ENCODE assay signal across 17 cellular contexts in the genomic region with DNA sequence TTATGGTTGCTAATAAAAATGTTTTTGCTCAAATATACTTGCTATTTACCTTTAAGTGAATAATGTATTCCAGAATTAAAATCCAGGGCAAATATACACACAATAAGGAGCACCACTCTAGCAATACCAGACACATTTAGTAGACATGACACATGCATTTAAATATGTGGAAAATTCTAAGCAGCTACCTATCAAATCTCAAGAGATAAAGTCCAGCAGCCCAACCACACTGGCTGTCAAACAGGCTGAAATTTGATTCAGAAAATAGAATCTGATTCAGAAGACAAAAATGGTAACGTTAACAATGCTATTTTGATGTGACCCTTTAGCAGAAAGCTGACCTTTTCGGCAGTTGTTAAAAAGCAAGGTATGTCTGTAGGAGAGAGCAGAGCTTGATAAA. TPM values are rescaled to one million over a fixed set of nuclear protein-coding genes. Genes with fewer than 3 reads are reported as not detected.
DNase-seq lines count a peak whose midpoint lies in the region; ATAC-seq and TF ChIP-seq lines count a peak whose summit lies in the region.
"Had no signal": no experiment of that assay in that cellular context is flagged by ENCODE, and none has a peak within 500 bp of the region (broad histone marks: within the 10 kb centered on the region; RNA-seq: fewer than 3 reads in every experiment).

No MANE protein-coding gene starts in this region.

- H3K36me3 Mint-ChIP-seq in HFFc6 (ENCODE audit: low read depth) = no peaks in the 10 kb centered on the region; the same call in 1 of the 2 replicates
- H3K36me3 Mint-ChIP-seq: neural progenitor cell had no signal

- H3K27ac ChIP-seq in VCaP (peak overlapping the region; percentile 20; the same call in 1 of the 2 replicates), smooth muscle cell (ENCODE audit: low read depth) (peak overlapping the region; percentile 90)
- H3K27ac ChIP-seq: neural progenitor cell had no signal

- no peaks in the 10 kb centered on the region for H3K27me3 ChIP-seq in smooth muscle cell (ENCODE audit: low read depth)
- H3K27me3 ChIP-seq: neural progenitor cell had no signal

- no peaks in the 10 kb centered on the region for H3K36me3 ChIP-seq in smooth muscle cell (ENCODE audit: low read depth)
- H3K36me3 ChIP-seq: neural progenitor cell had no signal

- TF ChIP-seq CTCF in HFFc6 (IDR thresholded peaks at IDR 0.05) (no peak), VCaP (conservative IDR thresholded peaks at IDR 0.05) (no peak), smooth muscle cell (IDR thresholded peaks at IDR 0.05; ENCODE audit: borderline replicate concordance, insufficient read depth, poor library complexity, severe bottlenecking) (no peak)

- peak overlapping the region; percentile 43 for H3K4me3 Mint-ChIP-seq in HFFc6
- H3K4me3 Mint-ChIP-seq: neural progenitor cell had no signal

- intact Hi-C loops in left cardiac atrium (cut with DNase I) = no loop called here

- peaks cover 61% of the 10 kb centered on the region for H3K4me1 Mint-ChIP-seq in HFFc6 (ENCODE audit: low read depth)

- H2AFZ ChIP-seq in smooth muscle cell (ENCODE audit: low read depth) = peak overlapping the region; percentile 50
- H2AFZ ChIP-seq: neural progenitor cell had no signal

- peak overlapping the region; percentile 63 for H3K27ac Mint-ChIP-seq in HFFc6
- H3K27ac Mint-ChIP-seq: neural progenitor cell had no signal

- DNase-seq in HFFc6 (peak; percentile 72), left cardiac atrium (no peak), smooth muscle cell (lab: John Stamatoyannopoulos, UW; ENCODE audit: unreplicated experiment) (no peak), GOT3 (lab: John Stamatoyannopoulos, UW) (no peak), putamen (ENCODE audit: low spot score) (no peak)
- DNase-seq: central memory CD4-positive, alpha-beta T cell; kidney; NCI-H1048; NCI-H526 treated with DMSO at 0.1 percent for 48 hours; stimulated activated CD4-positive, alpha-beta T cell treated with anti-CD3 and anti-CD28 coated beads, Interleukin-1b, Interleukin-23, amount 100 ng/mL, for 48 hours; stimulated activated naive CD4-positive, alpha-beta T cell had no signal

- H3K9ac ChIP-seq in smooth muscle cell (ENCODE audit: low read depth) = no peak overlapping the region
- H3K9ac ChIP-seq: neural progenitor cell had no signal

- ATAC-seq in left cardiac atrium (peak; percentile 76 to 91), GM21529 (IDR thresholded peaks at IDR 0.05; ENCODE audit: unreplicated experiment) (no peak), HG02884 (IDR thresholded peaks at IDR 0.05; ENCODE audit: unreplicated experiment) (no peak)
- ATAC-seq: esophagus mucosa, GM12878 had no signal

- H3K79me2 ChIP-seq in smooth muscle cell (ENCODE audit: low read depth) = no peaks in the 10 kb centered on the region

- peak overlapping the region; percentile 45 for H3K4me2 ChIP-seq in smooth muscle cell
- H3K4me2 ChIP-seq: neural progenitor cell had no signal

- no peaks in the 10 kb centered on the region for H3K4me1 ChIP-seq in smooth muscle cell (ENCODE audit: low read depth)
- H3K4me1 ChIP-seq: neural progenitor cell had no signal

- WGBS in smooth muscle cell (ENCODE audit: low lambda C conversion rate) = 44% methylated on average over 2 of the region's 2 CpGs

- no peak overlapping the region for H3K4me3 ChIP-seq in smooth muscle cell
- H3K4me3 ChIP-seq: GM12878, neural progenitor cell had no signal

- no peaks in the 10 kb centered on the region for H3K9me3 ChIP-seq in smooth muscle cell (replicated peaks; ENCODE audit: low read depth)

- H3F3A ChIP-seq in smooth muscle cell (ENCODE audit: low read depth) = peaks cover 5% of the 10 kb centered on the region

- peaks cover 2% of the 10 kb centered on the region; the same call in 1 of the 2 replicates for H3K27me3 Mint-ChIP-seq in HFFc6 (ENCODE audit: insufficient read depth)

- H4K20me1 ChIP-seq in smooth muscle cell (ENCODE audit: low read depth) = no peaks in the 10 kb centered on the region

- H3K9me3 Mint-ChIP-seq in HFFc6 = no peaks in the 10 kb centered on the region
- H3K9me3 Mint-ChIP-seq: neural progenitor cell had no signal

RNA-seq across cellular contexts. Expression of gene PLEKHO1, which starts 42.3 kb away (rescaled TPM):
- 10 to 100 TPM; 30.9 to 36.7 (median 32.6) TPM for total RNA-seq in HFFc6 (2021; fragmentation: NEBNext Ultra II Directional; extraction: Animal tissue kit (Norgen Biotek cat#: 25700))
- total RNA-seq in left cardiac atrium = 10 to 100 TPM; 30.2 to 42.8 TPM
- total RNA-seq in smooth muscle cell = 44.1 and 48.5 TPM in 2 replicates
- 75.5 and 81.0 TPM in 2 replicates for polyA plus RNA-seq in smooth muscle cell

RNA-seq across cellular contexts. Expression of gene ANP32E, which starts 43.9 kb away (rescaled TPM):
- total RNA-seq in HFFc6 (2021; fragmentation: NEBNext Ultra II Directional; extraction: Animal tissue kit (Norgen Biotek cat#: 25700)) = 10 to 100 TPM; 33.9 to 67.3 (median 62.4) TPM
- total RNA-seq in left cardiac atrium = 10 to 100 TPM; 25.5 to 38.1 TPM
- 36.5 and 42.4 TPM in 2 replicates for total RNA-seq in smooth muscle cell
- 25.0 and 34.1 TPM in 2 replicates for polyA plus RNA-seq in smooth muscle cell

Comparison
In these comparisons a context has a peak if more than half of its experiments do, and no peak if none do; other contexts are left out.
1. ATAC-seq: peak in left cardiac atrium (2 of 2); none in GM21529 (single experiment) and HG02884 (single experiment).